Comparison of ENCODE assay signal across 10 cellular contexts in the genomic region with DNA sequence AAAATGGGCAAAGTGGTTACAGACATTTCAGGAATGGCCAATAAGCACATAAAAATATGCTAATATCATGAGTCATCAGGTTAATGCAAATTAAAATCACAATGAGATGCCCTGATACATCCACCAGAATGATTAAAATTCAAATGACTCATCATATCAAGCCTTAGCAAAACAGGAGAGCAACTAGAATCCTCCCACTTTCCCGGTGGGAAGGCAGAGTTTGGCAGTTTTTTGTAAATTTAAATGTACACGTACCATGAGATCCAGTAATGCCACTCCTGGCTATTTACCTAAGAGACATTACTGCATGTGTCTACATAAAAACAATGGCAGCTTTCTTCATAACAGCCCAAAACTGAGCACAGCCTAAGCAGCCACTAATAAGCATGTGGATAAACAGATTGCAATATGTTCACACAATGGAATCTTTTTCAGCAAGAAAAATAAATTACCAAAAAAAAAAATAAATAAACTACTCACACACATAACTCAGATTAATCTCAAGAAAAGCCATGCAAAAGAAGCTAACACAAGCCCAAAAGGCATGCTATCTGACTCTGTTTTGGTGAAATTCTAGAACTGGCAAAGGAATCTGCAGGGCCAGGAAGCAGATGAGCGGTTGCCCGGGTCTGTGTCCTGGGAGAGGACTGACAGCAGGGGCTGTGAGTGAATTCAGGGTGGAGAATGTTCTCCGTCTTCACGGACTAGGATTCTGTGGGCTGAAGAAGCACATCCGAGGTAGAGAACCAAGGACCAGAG. TPM values are rescaled to one million over a fixed set of nuclear protein-coding genes. Genes with fewer than 3 reads are reported as not detected.
DNase-seq lines count a peak whose midpoint lies in the region; ATAC-seq, FAIRE-seq and TF ChIP-seq lines count a peak whose summit lies in the region.
"Had no signal": no experiment of that assay in that cellular context is flagged by ENCODE, and none has a peak within 500 bp of the region (broad histone marks: within the 10 kb centered on the region; RNA-seq: fewer than 3 reads in every experiment).

No MANE protein-coding gene starts in this region.

- no peak overlapping the region for H2AFZ ChIP-seq in HepG2 (ENCODE audit: low read length)

- H3K79me2 ChIP-seq in HepG2 (ENCODE audit: insufficient read depth, low read length), result no peaks in the 10 kb centered on the region

- no peak for TF ChIP-seq RAD21 in HepG2 (CRISPR knock-in tag; IDR thresholded peaks at IDR 0.05)

- intact Hi-C loops in HepG2 (cut with micrococcal nuclease; ENCODE audit: unreplicated experiment), result no loop called here
- intact Hi-C loops in right lobe of liver (cut with DNase I), result no loop called here

- H3K4me2 ChIP-seq in HepG2 (ENCODE audit: low read depth, low read length), result peak overlapping the region; percentile 49

- H3K27me3 ChIP-seq in HepG2 (ENCODE audit: control insufficient read depth in 1 of 2, insufficient read depth in 2 of 2, low read length in 2 of 2), result no peaks in the 10 kb centered on the region
- H3K27me3 ChIP-seq in right lobe of liver, result no peaks in the 10 kb centered on the region
- H3K27me3 ChIP-seq in adipocyte (replicated peaks; ENCODE audit: control insufficient read depth, insufficient read depth, low read length), result no peaks in the 10 kb centered on the region

- 48% methylated on average over 7 of the region's 7 CpGs for WGBS in HepG2 (ENCODE audit: low lambda C conversion rate)
- 46% methylated on average over 3 of the region's 7 CpGs for WGBS in right lobe of liver (ENCODE audit: insufficient coverage, low coverage, low lambda C conversion rate, missing lambda C conversion rate)

- no peak for TF ChIP-seq CTCF in HepG2 (CRISPR knock-in tag; IDR thresholded peaks at IDR 0.05)
- no peak for TF ChIP-seq CTCF in right lobe of liver (IDR thresholded peaks at IDR 0.05)

- peaks cover 3% of the 10 kb centered on the region; the same call in 1 of the 2 replicates for H4K20me1 ChIP-seq in HepG2 (ENCODE audit: insufficient read depth, low read length)

- H3K9ac ChIP-seq in HepG2 (ENCODE audit: insufficient read depth, low read depth, low read length), result no peak overlapping the region
- H3K9ac ChIP-seq in adipocyte (ENCODE audit: low read length), result peak overlapping the region; percentile 55

- in situ Hi-C loops in HepG2 (cut with HindIII; ENCODE audit: extremely low pct_ligation_motif_present, low pct_unique_long_range_greater_than_20kb), result no loop called here

- CTCF ChIA-PET in HepG2 (lab: Yijun Ruan, JAX; ENCODE audit: low intra/inter-chr PET ratio, low total read pairs), result no interaction called here

- no peak for FAIRE-seq in HepG2 (lab: Jason Lieb, UNC)

- no peak for TF ChIP-seq EP300 in HepG2 (IDR thresholded peaks at IDR 0.05; ENCODE audit: low read depth in 2 of 2, low read length in 2 of 2)
- no peak for TF ChIP-seq EP300 in HepG2 (CRISPR knock-in tag; IDR thresholded peaks at IDR 0.05; ENCODE audit: borderline replicate concordance)

- H3K27ac ChIP-seq in HepG2 (ENCODE audit: extremely low read length, insufficient read depth, low read length) (peak overlapping the region; percentile 44), right lobe of liver (no peak overlapping the region)

- no peak for TF ChIP-seq POLR2A in HepG2 (IDR thresholded peaks at IDR 0.05; ENCODE audit: insufficient read depth in 1 of 2, low read depth in 2 of 2, low read length in 2 of 2)
- no peak for TF ChIP-seq POLR2A in right lobe of liver (IDR thresholded peaks at IDR 0.05)

- POLR2A ChIA-PET in HepG2 (lab: Yijun Ruan, JAX), result interaction anchor here (1.3 kb wide), 1 partner anchor 15 kb away, joined by 6 read pairs; no protein-coding TSS in a partner anchor

- peak; percentile 56 for DNase-seq in HepG2 (ENCODE audit: low spot score)
- no peak for DNase-seq in right lobe of liver
- DNase-seq in adipocyte (ENCODE audit: low read depth), result peak; percentile 78
- DNase-seq in iPS-NIHi11 (ENCODE audit: low spot score), result peak; percentile 34
- DNase-seq in medulla oblongata (ENCODE audit: extremely low spot score), result no peak
- no peak for DNase-seq in pons (ENCODE audit: low spot score)
- no peak for DNase-seq in HUDEP-2 (lab: John Stamatoyannopoulos, UW; ENCODE audit: unreplicated experiment in 76 of 76)
- no peak for DNase-seq in central memory CD4-positive, alpha-beta T cell
- DNase-seq: CD4-positive, CD25-positive, alpha-beta regulatory T cell; OCI-M1 had no signal

- H3K4me3 ChIP-seq in HepG2 (replicated peaks in 1 of 3; ENCODE audit: insufficient read depth in 1 of 3, low read depth in 2 of 3, low read length in 3 of 3), result no peak overlapping the region
- H3K4me3 ChIP-seq in right lobe of liver, result no peak overlapping the region
- H3K4me3 ChIP-seq in adipocyte (ENCODE audit: low read length), result peak overlapping the region; percentile 6

- 0 out of 2 replicates have a peak, but pooled peaks cover 4% of the 10 kb centered on the region for H3K9me3 ChIP-seq in HepG2 (ENCODE audit: low read length)
- H3K9me3 ChIP-seq in right lobe of liver, result no peaks in the 10 kb centered on the region
- H3K9me3 ChIP-seq in adipocyte (ENCODE audit: control insufficient read depth, low read length), result peaks cover 8% of the 10 kb centered on the region

- BruUV-seq in HepG2 (replicated peaks; lab: Mats Ljungman, UMichigan), result no TSS peak

- H3K36me3 ChIP-seq in HepG2 (replicated peaks in 1 of 2; ENCODE audit: control insufficient read depth in 1 of 2, insufficient read depth in 2 of 2, low read length in 2 of 2), result no peaks in the 10 kb centered on the region
- no peaks in the 10 kb centered on the region for H3K36me3 ChIP-seq in right lobe of liver
- peaks cover 10% of the 10 kb centered on the region for H3K36me3 ChIP-seq in adipocyte (ENCODE audit: control insufficient read depth, insufficient read depth, low read length, severe bottlenecking)

- H3K4me1 ChIP-seq in HepG2 (ENCODE audit: insufficient read depth, low read length) (peaks cover 43% of the 10 kb centered on the region), right lobe of liver (no peaks in the 10 kb centered on the region), adipocyte (ENCODE audit: control insufficient read depth, insufficient read depth, low read length) (peaks cover 47% of the 10 kb centered on the region)

- ATAC-seq in HepG2, result peak; percentile 30; the same call in 1 of the 3 replicates
- no peak for ATAC-seq in right lobe of liver

TF ChIP-seq in HepG2, 621 proteins besides CTCF, POLR2A, EP300 and RAD21:
- TF ChIP-seq ZNF629 (CRISPR knock-in tag; conservative IDR thresholded peaks at IDR 0.05) (0 out of 2 replicates have a peak, but pooled peaks have one; percentile 19), ATF1 (CRISPR knock-in tag; IDR thresholded peaks at IDR 0.05) (no peak), FOXA1 (IDR thresholded peaks at IDR 0.05) (no peak), FOXA1 (CRISPR knock-in tag; IDR thresholded peaks at IDR 0.05) (0 out of 2 replicates have a peak, but pooled peaks have one; percentile 53), ARHGAP35 (CRISPR knock-in tag; IDR thresholded peaks at IDR 0.05; ENCODE audit: borderline replicate concordance) (no peak), ZNF331 (CRISPR knock-in tag; IDR thresholded peaks at IDR 0.05) (peak; percentile 85; the same call in 1 of the 2 replicates), MAFF (IDR thresholded peaks at IDR 0.05; ENCODE audit: low read depth, low read length) (0 out of 2 replicates have a peak, but pooled peaks have one; percentile 5)

RNA-seq across cellular contexts. Expression of gene AFAP1, which starts 48.8 kb away (rescaled TPM):
- 2.5 and 3.1 TPM in 2 replicates for total RNA-seq in HepG2 (2016; rRNA removed; fragmentation: Illumina TruSeq; extraction: Trizol)
- total RNA-seq in HepG2 (2016; cell fraction: cytosol; rRNA removed; fragmentation: Illumina TruSeq; extraction: Trizol; ENCODE audit: low read depth), result 0.91 and 1.1 TPM in 2 replicates
- total RNA-seq in HepG2 (2016; cell fraction: insoluble cytoplasmic fraction; rRNA removed; fragmentation: Illumina TruSeq; extraction: Trizol), result 2.3 and 2.5 TPM in 2 replicates
- total RNA-seq in HepG2 (2016; cell fraction: membrane; rRNA removed; fragmentation: Illumina TruSeq; extraction: Trizol), result 1.3 and 1.6 TPM in 2 replicates
- total RNA-seq in HepG2 (2016; cell fraction: nucleus; rRNA removed; fragmentation: Illumina TruSeq; extraction: Trizol), result 3.2 and 3.5 TPM in 2 replicates
- 2.0 and 2.5 TPM in 2 replicates for polyA plus RNA-seq in HepG2 (2011; rRNA removed)
- 1.4 and 1.6 TPM in 2 replicates for polyA plus RNA-seq in HepG2 (2011; cell fraction: cytosol; rRNA removed)
- 5.5 and 8.2 TPM in 2 replicates for polyA plus RNA-seq in HepG2 (2011; cell fraction: nucleus; rRNA removed)
- 2.8 and 2.9 TPM in 2 replicates for polyA plus RNA-seq in HepG2 (2012)
- 0.11 and 0.15 TPM in 2 replicates for polyA plus RNA-seq in HepG2 (2016; cell fraction: cytosol; fragmentation: Illumina TruSeq; extraction: Trizol; ENCODE audit: low read depth)
- polyA plus RNA-seq in HepG2 (2016; cell fraction: insoluble cytoplasmic fraction; fragmentation: Illumina TruSeq; extraction: Trizol; ENCODE audit: low read depth), result 1.6 and 2.1 TPM in 2 replicates
- polyA plus RNA-seq in HepG2 (2016; cell fraction: membrane; fragmentation: Illumina TruSeq; extraction: Trizol; ENCODE audit: low read depth), result 0.37 and 0.58 TPM in 2 replicates
- polyA plus RNA-seq in HepG2 (2016; cell fraction: nucleus; fragmentation: Illumina TruSeq; extraction: Trizol; ENCODE audit: insufficient read depth, low read depth), result 2.7 and 3.5 TPM in 2 replicates
- polyA minus RNA-seq in HepG2 (2011; rRNA and poly(A)+ RNA removed; ENCODE audit: low replicate concordance), result 4.5 and 14.2 TPM in 2 replicates
- 2.9 and 3.2 TPM in 2 replicates for polyA minus RNA-seq in HepG2 (2011; cell fraction: cytosol; rRNA and poly(A)+ RNA removed)
- 9.5 and 11.9 TPM in 2 replicates for polyA minus RNA-seq in HepG2 (2011; cell fraction: nucleus; rRNA and poly(A)+ RNA removed)
- 1 to 10 TPM in 5 of 6 experiments, under 1 TPM in 1; 0.95 to 3.1 (median 1.9) TPM for total RNA-seq in right lobe of liver

Comparison
In these comparisons a context has a peak if more than half of its experiments do, and no peak if none do; other contexts are left out.
1. DNase-seq: peak in HepG2 (single experiment), adipocyte (single experiment) and iPS-NIHi11 (single experiment); none in right lobe of liver (0 of 3), medulla oblongata (single experiment), pons (single experiment), HUDEP-2 (0 of 76) and central memory CD4-positive, alpha-beta T cell (single experiment).